8 cellular contexts compared by ENCODE assay signal in the genomic region with DNA sequence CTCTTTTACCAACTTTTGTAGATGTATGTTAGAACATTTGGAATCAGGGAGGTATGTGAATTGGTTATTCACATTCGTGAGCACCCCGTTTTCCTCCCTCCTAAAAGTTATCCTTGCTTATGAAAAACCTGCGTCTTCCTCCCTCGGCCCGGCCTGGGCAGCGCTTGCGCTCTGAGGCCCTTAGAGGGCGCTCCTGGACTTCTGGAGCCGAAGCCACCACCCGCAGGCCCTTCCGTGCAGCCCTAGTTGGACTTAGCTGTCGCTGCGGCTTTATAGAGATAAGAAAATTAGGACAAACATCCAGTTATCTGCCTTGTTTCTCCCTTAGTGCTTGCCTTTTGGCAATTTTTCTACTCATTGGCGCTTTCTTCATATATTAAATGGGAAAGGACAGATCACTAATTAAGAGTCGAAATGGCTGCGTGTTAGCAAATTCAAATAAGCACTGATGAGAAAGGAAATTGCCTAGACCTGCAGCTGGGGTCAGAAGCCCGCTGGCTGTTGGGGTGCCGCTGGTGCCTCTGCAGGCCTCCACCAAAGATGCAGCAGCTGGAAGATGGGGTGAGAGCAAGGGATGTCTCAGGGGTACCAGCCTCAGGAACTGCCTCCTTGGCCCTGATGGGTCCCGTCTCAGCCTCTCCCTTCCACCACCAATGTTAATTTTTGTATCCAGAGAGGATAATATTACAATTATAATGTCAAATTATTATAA. TPM values are rescaled to one million over a fixed set of nuclear protein-coding genes. Genes with fewer than 3 reads are reported as not detected.
A peak's percentile ranks its signal among the peaks of the same experiment; 100 is the strongest.
DNase-seq lines count a peak whose midpoint lies in the region; ATAC-seq and TF ChIP-seq lines count a peak whose summit lies in the region.

No MANE protein-coding gene starts in this region.

- H3K4me3 Mint-ChIP-seq in osteocyte (ENCODE audit: unreplicated experiment), result no peak overlapping the region

- intact Hi-C loops in upper lobe of right lung (cut with DNase I), result loop anchor here (10.0 kb wide), 1 partner anchor 470 kb away; no protein-coding TSS in a partner anchor

- ATAC-seq in GM21423 (IDR thresholded peaks at IDR 0.05; ENCODE audit: unreplicated experiment), result peak; percentile 77
- ATAC-seq in foreskin keratinocyte, result peak; percentile 78
- ATAC-seq in upper lobe of right lung, result peak; percentile 94

- H3K27ac ChIP-seq in foreskin keratinocyte (no peak overlapping the region), upper lobe of right lung (no peak overlapping the region)

- DNase-seq in D341Med (ENCODE audit: low spot score) (peak; percentile 89), KBM-7 (peak; percentile 77), SHP77 treated with DMSO at 0.1 percent for 48 hours (lab: John Stamatoyannopoulos, UW) (peak; percentile 11), activated gamma-delta T cell (lab: John Stamatoyannopoulos, UW) (peak; percentile 20), foreskin keratinocyte (peak in 1 of 2 donors; percentile 38), osteocyte (ENCODE audit: extremely low spot score, unreplicated experiment) (peak; percentile 89), upper lobe of right lung (peak; percentile 87)

- H3K9me3 ChIP-seq in upper lobe of right lung, result no peaks in the 10 kb centered on the region

- peaks cover 26% of the 10 kb centered on the region for H3K4me1 Mint-ChIP-seq in osteocyte (ENCODE audit: unreplicated experiment)

- H3K9me3 Mint-ChIP-seq in osteocyte (ENCODE audit: unreplicated experiment), result no peaks in the 10 kb centered on the region

- peak; percentile 98 for TF ChIP-seq CTCF in foreskin keratinocyte (conservative IDR thresholded peaks at IDR 0.05)
- peak; percentile 97 for TF ChIP-seq CTCF in osteocyte (IDR thresholded peaks at IDR 0.05)
- TF ChIP-seq CTCF in upper lobe of right lung (IDR thresholded peaks at IDR 0.05), result peak; percentile 95

- no peaks in the 10 kb centered on the region for H3K36me3 Mint-ChIP-seq in osteocyte (ENCODE audit: unreplicated experiment)

- H3K4me1 ChIP-seq in foreskin keratinocyte (no peaks in the 10 kb centered on the region), upper lobe of right lung (peaks cover 16% of the 10 kb centered on the region)

- no peaks in the 10 kb centered on the region for H3K36me3 ChIP-seq in upper lobe of right lung

- in situ Hi-C loops in KBM-7 (cut with MboI; ENCODE audit: low pct_unique_long_range_greater_than_20kb, low sequenced_read_pairs), result no loop called here

- H3K27me3 Mint-ChIP-seq in osteocyte (ENCODE audit: unreplicated experiment), result peaks cover 56% of the 10 kb centered on the region

- H3K27me3 ChIP-seq in foreskin keratinocyte, result peaks cover 52% of the 10 kb centered on the region
- peaks cover 45% of the 10 kb centered on the region for H3K27me3 ChIP-seq in upper lobe of right lung

- no peak overlapping the region for H3K27ac Mint-ChIP-seq in osteocyte (ENCODE audit: unreplicated experiment)

- no peak overlapping the region for H3K4me3 ChIP-seq in upper lobe of right lung

RNA-seq across cellular contexts. Expression of a gene that starts 5.2 kb away (rescaled TPM):
- total RNA-seq in foreskin keratinocyte (0.03 and 0.04 TPM in 2 replicates), osteocyte (0.55 and 0.64 TPM in 2 replicates), upper lobe of right lung (1.1 TPM)
- 0.01 and 0.02 TPM in 2 replicates for polyA plus RNA-seq in foreskin keratinocyte
